ENCODE assay signal across 2 cellular contexts in genomic region chr7:66953044-66953427, GRCh38.
TF ChIP-seq lines count a peak whose summit lies in the region.

No MANE protein-coding gene starts in this region.

TF ChIP-seq in A549, 52 proteins besides CTCF, POLR2A, EP300 and RAD21:
- TF ChIP-seq CEBPB (IDR thresholded peaks at IDR 0.05) = 0 out of 4 replicates have a peak, but pooled peaks of 1 of the 2 experiments have one; percentile 11
- no peak for TF ChIP-seq MAFK (IDR thresholded peaks at IDR 0.05; ENCODE audit: partially characterized antibody)
- TF ChIP-seq USF2 (IDR thresholded peaks at IDR 0.05) = no peak
- TF ChIP-seq RARB (CRISPR knock-in tag; IDR thresholded peaks at IDR 0.05) = no peak
- TF ChIP-seq, protein P1, sequence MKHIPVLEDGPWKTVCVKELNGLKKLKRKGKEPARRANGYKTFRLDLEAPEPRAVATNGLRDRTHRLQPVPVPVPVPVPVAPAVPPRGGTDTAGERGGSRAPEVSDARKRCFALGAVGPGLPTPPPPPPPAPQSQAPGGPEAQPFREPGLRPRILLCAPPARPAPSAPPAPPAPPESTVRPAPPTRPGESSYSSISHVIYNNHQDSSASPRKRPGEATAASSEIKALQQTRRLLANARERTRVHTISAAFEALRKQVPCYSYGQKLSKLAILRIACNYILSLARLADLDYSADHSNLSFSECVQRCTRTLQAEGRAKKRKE (CRISPR knock-in tag; IDR thresholded peaks at IDR 0.05; ENCODE audit: low read depth) = no peak
- no peak for TF ChIP-seq RFX5 (IDR thresholded peaks at IDR 0.05)

TF ChIP-seq in K562, 482 proteins besides CTCF, POLR2A, EP300 and RAD21:
- TF ChIP-seq ZBED1 (IDR thresholded peaks at IDR 0.05) = no peak
- peak; percentile 61; the same call in 1 of the 2 replicates for TF ChIP-seq CEBPB (tag; IDR thresholded peaks at IDR 0.05)
TF ChIP-seq in K562: peak in this region for 1.
